In genomic region chr4:1797298-1797860, GRCh38 we compare ENCODE assay signal across 24 cellular contexts. TPM values are rescaled to one million over a fixed set of nuclear protein-coding genes. Genes with fewer than 3 reads are reported as not detected.
"Had no signal": no experiment of that assay in that cellular context is flagged by ENCODE, and none has a peak within 500 bp of the region (broad histone marks: within the 10 kb centered on the region; RNA-seq: fewer than 3 reads in every experiment).

No MANE protein-coding gene starts in this region.

- ATAC-seq: activated CD4-positive, alpha-beta T cell treated with anti-CD3 and anti-CD28 coated beads for 36 hours; activated CD8-positive, alpha-beta memory T cell treated with anti-CD3 and anti-CD28 coated beads, Interleukin-2, amount 10 ng/mL, durations not matched to agents 7 days and 5 days; activated CD8-positive, alpha-beta T cell treated with anti-CD3 and anti-CD28 coated beads, Interleukin-2, amount 10 ng/mL, durations not matched to agents 7 days and 5 days; gastroesophageal sphincter; naive thymus-derived CD8-positive, alpha-beta T cell; stimulated activated naive CD8-positive, alpha-beta T cell treated with anti-CD3 and anti-CD28 coated beads, Interleukin-15, Interleukin-2, amounts not matched to agents 100 U/mL and 50 U/mL, for 24 hours; upper lobe of right lung had no signal

- H3K27me3 ChIP-seq: cardiac muscle cell had no signal

- H3K27ac ChIP-seq: adrenal gland, cardiac muscle cell, coronary artery, gastroesophageal sphincter, left ventricle myocardium inferior, right atrium auricular region, spleen, thyroid gland, upper lobe of right lung had no signal

- H3K4me3 ChIP-seq: adrenal gland, cardiac muscle cell, coronary artery, gastroesophageal sphincter, left ventricle myocardium inferior, right atrium auricular region, spleen, thyroid gland, upper lobe of right lung had no signal

- H3K36me3 ChIP-seq: adrenal gland, cardiac muscle cell, gastroesophageal sphincter, left ventricle myocardium inferior, right atrium auricular region, spleen, thyroid gland, upper lobe of right lung had no signal

- FAIRE-seq: endothelial cell of umbilical vein had no signal

- H3K9me3 ChIP-seq: adrenal gland, gastroesophageal sphincter, left ventricle myocardium inferior, right atrium auricular region, spleen, thyroid gland, upper lobe of right lung had no signal

- DNase-seq: activated CD4-positive, alpha-beta T cell treated with anti-CD3 and anti-CD28 coated beads for 36 hours; activated CD4-positive, CD25-positive, alpha-beta regulatory T cell; activated CD8-positive, alpha-beta memory T cell treated with anti-CD3 and anti-CD28 coated beads, Interleukin-2, amount 10 ng/mL, durations not matched to agents 7 days and 5 days; activated CD8-positive, alpha-beta T cell treated with anti-CD3 and anti-CD28 coated beads, Interleukin-2, amount 10 ng/mL, durations not matched to agents 7 days and 5 days; activated effector memory CD4-positive, alpha-beta T cell treated with Interleukin-2 at 50 U/mL for 16 hours; activated naive CD4-positive, alpha-beta T cell treated with Interleukin-2 at 50 U/mL for 16 hours; activated naive CD8-positive, alpha-beta T cell treated with anti-CD3 and anti-CD28 coated beads for 36 hours; activated T-cell treated with anti-CD3 and anti-CD28 coated beads for 4 hours; adrenal gland; aorta; immature natural killer cell; left ventricle myocardium inferior; mammary epithelial cell; naive thymus-derived CD8-positive, alpha-beta T cell; spleen; stimulated activated naive CD8-positive, alpha-beta T cell treated with anti-CD3 and anti-CD28 coated beads, Interleukin-15, Interleukin-2, amounts not matched to agents 100 U/mL and 50 U/mL, for 24 hours; T-helper 1 cell; thyroid gland; upper lobe of right lung had no signal

RNA-seq across cellular contexts. Expression of gene FGFR3, which starts 4.3 kb away (rescaled TPM):
- total RNA-seq: activated naive CD8-positive, alpha-beta T cell treated with anti-CD3 and anti-CD28 coated beads for 36 hours; naive thymus-derived CD8-positive, alpha-beta T cell had no signal
- polyA plus RNA-seq: immature natural killer cell had no signal
